21 cellular contexts compared by ENCODE assay signal in genomic region chr11:50036239-50036638, GRCh38. TPM values are rescaled to one million over a fixed set of nuclear protein-coding genes. Genes with fewer than 3 reads are reported as not detected.
"Had no signal": no experiment of that assay in that cellular context is flagged by ENCODE, and none has a peak within 500 bp of the region (broad histone marks: within the 10 kb centered on the region; RNA-seq: fewer than 3 reads in every experiment).

No MANE protein-coding gene starts in this region.

RNA-seq across cellular contexts. Expression of gene OR4C45, which starts 3.6 kb away (rescaled TPM):
- total RNA-seq: activated naive CD4-positive, alpha-beta T cell treated with anti-CD3 and anti-CD28 coated beads for 36 hours; activated naive CD4-positive, alpha-beta T cell treated with anti-CD3 and anti-CD28 coated beads, Interleukin-2, amount 50 U/mL, for 72 hours; activated naive CD8-positive, alpha-beta T cell treated with anti-CD3 and anti-CD28 coated beads for 36 hours; activated naive CD8-positive, alpha-beta T cell treated with anti-CD3 and anti-CD28 coated beads, Interleukin-2, amount 10 ng/mL, durations not matched to agents 7 days and 5 days; activated T-cell treated with anti-CD3 and anti-CD28 coated beads, Interleukin-2, amount 50 U/mL, for 4 hours; activated T-cell treated with anti-CD3 and anti-CD28 coated beads, Interleukin-2, amount 50 U/mL, for 72 hours; activated T-helper 1 cell treated with anti-CD3 and anti-CD28 coated beads, Interleukin-12 subunit alpha, Interleukin-12 subunit beta, Interleukin-2, Interleukin-4 antibody, amounts not matched to agents 30 ng/mL and 10 ng/mL and 1 ng/mL, durations not matched to agents 14 hours and 24 hours and 36 hours; activated T-helper 17 cell treated with anti-CD3 and anti-CD28 coated beads, Interleukin-2, amount 50 U/mL, for 72 hours; activated T-helper 2 cell treated with anti-CD3 and anti-CD28 coated beads, Interferon-gamma antibody, Interleukin-2, Interleukin-4, amounts not matched to agents 10 μg/mL and 5 μg/mL and 100 μg/mL, durations not matched to agents 14 hours and 24 hours and 36 hours; adrenal gland; aorta; ascending aorta; astrocyte; body of pancreas; breast epithelium; bronchial epithelial cell; cardiac muscle cell; cardiac septum; cerebellum; chondrocyte had no signal
- polyA plus RNA-seq: adipose tissue, adrenal gland, aorta, cardiac muscle cell had no signal

RNA-seq across cellular contexts. Expression of gene OR4C12, which starts 53.9 kb away (rescaled TPM):
- total RNA-seq: activated naive CD4-positive, alpha-beta T cell treated with anti-CD3 and anti-CD28 coated beads for 36 hours; activated naive CD4-positive, alpha-beta T cell treated with anti-CD3 and anti-CD28 coated beads, Interleukin-2, amount 50 U/mL, for 72 hours; activated naive CD8-positive, alpha-beta T cell treated with anti-CD3 and anti-CD28 coated beads for 36 hours; activated naive CD8-positive, alpha-beta T cell treated with anti-CD3 and anti-CD28 coated beads, Interleukin-2, amount 10 ng/mL, durations not matched to agents 7 days and 5 days; activated T-cell treated with anti-CD3 and anti-CD28 coated beads, Interleukin-2, amount 50 U/mL, for 4 hours; activated T-cell treated with anti-CD3 and anti-CD28 coated beads, Interleukin-2, amount 50 U/mL, for 72 hours; activated T-helper 1 cell treated with anti-CD3 and anti-CD28 coated beads, Interleukin-12 subunit alpha, Interleukin-12 subunit beta, Interleukin-2, Interleukin-4 antibody, amounts not matched to agents 30 ng/mL and 10 ng/mL and 1 ng/mL, durations not matched to agents 14 hours and 24 hours and 36 hours; activated T-helper 17 cell treated with anti-CD3 and anti-CD28 coated beads, Interleukin-2, amount 50 U/mL, for 72 hours; activated T-helper 2 cell treated with anti-CD3 and anti-CD28 coated beads, Interferon-gamma antibody, Interleukin-2, Interleukin-4, amounts not matched to agents 10 μg/mL and 5 μg/mL and 100 μg/mL, durations not matched to agents 14 hours and 24 hours and 36 hours; adrenal gland; aorta; ascending aorta; astrocyte; body of pancreas; breast epithelium; bronchial epithelial cell; cardiac muscle cell; cardiac septum; cerebellum; chondrocyte had no signal
- polyA plus RNA-seq: adipose tissue, adrenal gland, aorta, cardiac muscle cell had no signal
